1 cellular context compared by ENCODE assay signal in the genomic region with DNA sequence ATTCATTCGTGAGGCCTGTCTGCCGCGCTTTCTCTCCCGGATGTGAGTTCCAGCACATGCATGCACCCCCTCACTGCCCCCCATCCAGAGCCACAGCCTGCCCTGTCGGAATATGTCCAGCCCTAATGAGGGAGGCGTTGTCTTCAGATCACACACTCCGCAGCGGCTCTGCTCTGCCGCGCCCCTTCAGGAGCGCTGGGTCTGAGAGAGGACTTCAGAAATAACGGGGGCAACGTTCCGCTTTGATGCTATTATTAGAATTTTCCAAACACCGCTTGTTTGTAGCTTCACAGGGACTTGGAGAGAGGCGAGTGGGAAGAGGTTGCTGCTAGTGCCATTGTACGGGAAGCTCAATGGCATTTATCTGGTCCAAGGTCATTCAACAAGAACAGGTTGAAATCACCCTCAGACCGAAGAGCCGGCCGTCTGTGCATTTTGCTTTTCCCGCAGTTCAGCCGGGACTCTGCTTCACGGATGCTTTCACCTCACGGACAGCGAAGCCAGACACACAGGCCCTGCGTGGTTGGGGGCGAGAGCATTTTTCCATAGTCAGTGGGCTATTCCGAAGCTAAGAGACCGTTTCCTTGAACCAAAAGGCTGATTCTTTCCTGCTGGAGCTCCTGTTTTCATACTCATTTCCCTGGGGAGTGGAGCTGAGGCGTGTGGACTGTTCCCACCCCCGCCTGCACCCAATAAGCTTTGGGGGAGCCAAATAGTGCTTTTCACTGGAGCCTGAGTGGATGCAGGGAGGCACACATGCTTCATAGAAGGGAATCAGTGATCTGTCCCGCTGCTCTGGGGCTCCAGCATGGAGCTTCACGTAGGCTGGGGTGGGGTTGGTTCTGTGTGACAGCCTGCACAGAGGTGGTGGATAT.
TF ChIP-seq lines count a peak whose summit lies in the region.

No MANE protein-coding gene starts in this region.

TF ChIP-seq in HepG2, 621 proteins besides CTCF, POLR2A, EP300 and RAD21 (continued from another document):
- TF ChIP-seq, protein P1, sequence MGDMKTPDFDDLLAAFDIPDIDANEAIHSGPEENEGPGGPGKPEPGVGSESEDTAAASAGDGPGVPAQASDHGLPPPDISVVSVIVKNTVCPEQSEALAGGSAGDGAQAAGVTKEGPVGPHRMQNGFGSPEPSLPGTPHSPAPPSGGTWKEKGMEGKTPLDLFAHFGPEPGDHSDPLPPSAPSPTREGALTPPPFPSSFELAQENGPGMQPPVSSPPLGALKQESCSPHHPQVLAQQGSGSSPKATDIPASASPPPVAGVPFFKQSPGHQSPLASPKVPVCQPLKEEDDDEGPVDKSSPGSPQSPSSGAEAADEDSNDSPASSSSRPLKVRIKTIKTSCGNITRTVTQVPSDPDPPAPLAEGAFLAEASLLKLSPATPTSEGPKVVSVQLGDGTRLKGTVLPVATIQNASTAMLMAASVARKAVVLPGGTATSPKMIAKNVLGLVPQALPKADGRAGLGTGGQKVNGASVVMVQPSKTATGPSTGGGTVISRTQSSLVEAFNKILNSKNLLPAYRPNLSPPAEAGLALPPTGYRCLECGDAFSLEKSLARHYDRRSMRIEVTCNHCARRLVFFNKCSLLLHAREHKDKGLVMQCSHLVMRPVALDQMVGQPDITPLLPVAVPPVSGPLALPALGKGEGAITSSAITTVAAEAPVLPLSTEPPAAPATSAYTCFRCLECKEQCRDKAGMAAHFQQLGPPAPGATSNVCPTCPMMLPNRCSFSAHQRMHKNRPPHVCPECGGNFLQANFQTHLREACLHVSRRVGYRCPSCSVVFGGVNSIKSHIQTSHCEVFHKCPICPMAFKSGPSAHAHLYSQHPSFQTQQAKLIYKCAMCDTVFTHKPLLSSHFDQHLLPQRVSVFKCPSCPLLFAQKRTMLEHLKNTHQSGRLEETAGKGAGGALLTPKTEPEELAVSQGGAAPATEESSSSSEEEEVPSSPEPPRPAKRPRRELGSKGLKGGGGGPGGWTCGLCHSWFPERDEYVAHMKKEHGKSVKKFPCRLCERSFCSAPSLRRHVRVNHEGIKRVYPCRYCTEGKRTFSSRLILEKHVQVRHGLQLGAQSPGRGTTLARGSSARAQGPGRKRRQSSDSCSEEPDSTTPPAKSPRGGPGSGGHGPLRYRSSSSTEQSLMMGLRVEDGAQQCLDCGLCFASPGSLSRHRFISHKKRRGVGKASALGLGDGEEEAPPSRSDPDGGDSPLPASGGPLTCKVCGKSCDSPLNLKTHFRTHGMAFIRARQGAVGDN (CRISPR knock-in tag; IDR thresholded peaks at IDR 0.05), result peak; percentile 15; the same call in 1 of the 2 replicates
